2 cellular contexts compared by ENCODE assay signal in the genomic region with DNA sequence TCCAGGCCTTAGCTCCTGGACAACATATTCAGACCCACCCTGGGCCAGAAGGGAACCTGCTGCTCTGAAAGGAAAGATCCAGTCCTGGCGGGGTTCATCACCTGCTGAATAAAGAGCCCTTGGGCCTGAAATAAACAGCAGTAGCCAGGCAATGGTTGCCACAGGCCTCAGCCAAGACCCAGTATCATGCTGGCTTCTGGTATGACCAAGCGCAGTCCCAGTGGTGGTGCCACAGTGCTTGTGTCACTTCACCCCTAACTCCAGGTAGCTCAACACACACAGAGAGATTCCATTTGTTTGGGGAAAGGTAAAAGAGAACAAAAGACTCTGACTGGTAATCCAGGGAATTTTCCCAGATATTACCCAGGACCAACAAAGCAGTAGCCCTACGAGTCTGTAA.
TF ChIP-seq lines count a peak whose summit lies in the region.

No MANE protein-coding gene starts in this region.

TF ChIP-seq in GM23338, 12 proteins besides CTCF, POLR2A, EP300 and RAD21 (continues in another document):
- TF ChIP-seq NANOG (IDR thresholded peaks at IDR 0.05; ENCODE audit: borderline replicate concordance) (no peak), STAT1 (IDR thresholded peaks at IDR 0.05; ENCODE audit: unreplicated experiment) (no peak), EZH2phosphoT487 (IDR thresholded peaks at IDR 0.05; ENCODE audit: unreplicated experiment) (no peak), ETS1 (IDR thresholded peaks at IDR 0.05) (no peak), POLR2AphosphoS5 (IDR thresholded peaks at IDR 0.05; ENCODE audit: low read depth) (no peak), JUNB (IDR thresholded peaks at IDR 0.05; ENCODE audit: unreplicated experiment) (no peak), ZNF114 (CRISPR knock-in tag; IDR thresholded peaks at IDR 0.05) (no peak), EZH2 (IDR thresholded peaks at IDR 0.05; ENCODE audit: low read depth, unreplicated experiment) (no peak), CREB1 (CRISPR knock-in tag; IDR thresholded peaks at IDR 0.05; ENCODE audit: low read depth) (no peak)
- TF ChIP-seq, protein P1, sequence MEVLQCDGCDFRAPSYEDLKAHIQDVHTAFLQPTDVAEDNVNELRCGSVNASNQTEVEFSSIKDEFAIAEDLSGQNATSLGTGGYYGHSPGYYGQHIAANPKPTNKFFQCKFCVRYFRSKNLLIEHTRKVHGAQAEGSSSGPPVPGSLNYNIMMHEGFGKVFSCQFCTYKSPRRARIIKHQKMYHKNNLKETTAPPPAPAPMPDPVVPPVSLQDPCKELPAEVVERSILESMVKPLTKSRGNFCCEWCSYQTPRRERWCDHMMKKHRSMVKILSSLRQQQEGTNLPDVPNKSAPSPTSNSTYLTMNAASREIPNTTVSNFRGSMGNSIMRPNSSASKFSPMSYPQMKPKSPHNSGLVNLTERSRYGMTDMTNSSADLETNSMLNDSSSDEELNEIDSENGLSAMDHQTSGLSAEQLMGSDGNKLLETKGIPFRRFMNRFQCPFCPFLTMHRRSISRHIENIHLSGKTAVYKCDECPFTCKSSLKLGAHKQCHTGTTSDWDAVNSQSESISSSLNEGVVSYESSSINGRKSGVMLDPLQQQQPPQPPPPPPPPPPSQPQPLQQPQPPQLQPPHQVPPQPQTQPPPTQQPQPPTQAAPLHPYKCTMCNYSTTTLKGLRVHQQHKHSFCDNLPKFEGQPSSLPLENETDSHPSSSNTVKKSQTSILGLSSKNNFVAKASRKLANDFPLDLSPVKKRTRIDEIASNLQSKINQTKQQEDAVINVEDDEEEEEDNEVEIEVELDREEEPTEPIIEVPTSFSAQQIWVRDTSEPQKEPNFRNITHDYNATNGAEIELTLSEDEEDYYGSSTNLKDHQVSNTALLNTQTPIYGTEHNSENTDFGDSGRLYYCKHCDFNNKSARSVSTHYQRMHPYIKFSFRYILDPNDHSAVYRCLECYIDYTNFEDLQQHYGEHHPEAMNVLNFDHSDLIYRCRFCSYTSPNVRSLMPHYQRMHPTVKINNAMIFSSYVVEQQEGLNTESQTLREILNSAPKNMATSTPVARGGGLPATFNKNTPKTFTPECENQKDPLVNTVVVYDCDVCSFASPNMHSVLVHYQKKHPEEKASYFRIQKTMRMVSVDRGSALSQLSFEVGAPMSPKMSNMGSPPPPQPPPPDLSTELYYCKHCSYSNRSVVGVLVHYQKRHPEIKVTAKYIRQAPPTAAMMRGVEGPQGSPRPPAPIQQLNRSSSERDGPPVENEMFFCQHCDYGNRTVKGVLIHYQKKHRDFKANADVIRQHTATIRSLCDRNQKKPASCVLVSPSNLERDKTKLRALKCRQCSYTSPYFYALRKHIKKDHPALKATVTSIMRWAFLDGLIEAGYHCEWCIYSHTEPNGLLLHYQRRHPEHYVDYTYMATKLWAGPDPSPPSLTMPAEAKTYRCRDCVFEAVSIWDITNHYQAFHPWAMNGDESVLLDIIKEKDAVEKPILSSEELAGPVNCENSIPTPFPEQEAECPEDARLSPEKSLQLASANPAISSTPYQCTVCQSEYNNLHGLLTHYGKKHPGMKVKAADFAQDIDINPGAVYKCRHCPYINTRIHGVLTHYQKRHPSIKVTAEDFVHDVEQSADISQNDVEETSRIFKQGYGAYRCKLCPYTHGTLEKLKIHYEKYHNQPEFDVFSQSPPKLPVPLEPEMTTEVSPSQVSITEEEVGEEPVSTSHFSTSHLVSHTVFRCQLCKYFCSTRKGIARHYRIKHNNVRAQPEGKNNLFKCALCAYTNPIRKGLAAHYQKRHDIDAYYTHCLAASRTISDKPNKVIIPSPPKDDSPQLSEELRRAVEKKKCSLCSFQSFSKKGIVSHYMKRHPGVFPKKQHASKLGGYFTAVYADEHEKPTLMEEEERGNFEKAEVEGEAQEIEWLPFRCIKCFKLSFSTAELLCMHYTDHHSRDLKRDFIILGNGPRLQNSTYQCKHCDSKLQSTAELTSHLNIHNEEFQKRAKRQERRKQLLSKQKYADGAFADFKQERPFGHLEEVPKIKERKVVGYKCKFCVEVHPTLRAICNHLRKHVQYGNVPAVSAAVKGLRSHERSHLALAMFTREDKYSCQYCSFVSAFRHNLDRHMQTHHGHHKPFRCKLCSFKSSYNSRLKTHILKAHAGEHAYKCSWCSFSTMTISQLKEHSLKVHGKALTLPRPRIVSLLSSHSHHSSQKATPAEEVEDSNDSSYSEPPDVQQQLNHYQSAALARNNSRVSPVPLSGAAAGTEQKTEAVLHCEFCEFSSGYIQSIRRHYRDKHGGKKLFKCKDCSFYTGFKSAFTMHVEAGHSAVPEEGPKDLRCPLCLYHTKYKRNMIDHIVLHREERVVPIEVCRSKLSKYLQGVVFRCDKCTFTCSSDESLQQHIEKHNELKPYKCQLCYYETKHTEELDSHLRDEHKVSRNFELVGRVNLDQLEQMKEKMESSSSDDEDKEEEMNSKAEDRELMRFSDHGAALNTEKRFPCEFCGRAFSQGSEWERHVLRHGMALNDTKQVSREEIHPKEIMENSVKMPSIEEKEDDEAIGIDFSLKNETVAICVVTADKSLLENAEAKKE (CRISPR knock-in tag; IDR thresholded peaks at IDR 0.05) = no peak

TF ChIP-seq in SK-N-SH, 30 proteins besides CTCF, POLR2A, EP300 and RAD21:
- no peak for TF ChIP-seq ELF1 (IDR thresholded peaks at IDR 0.05)
- TF ChIP-seq EZH2phosphoT487 (IDR thresholded peaks at IDR 0.05; ENCODE audit: borderline replicate concordance, low read depth) = no peak
- no peak for TF ChIP-seq YY1 (IDR thresholded peaks at IDR 0.05; ENCODE audit: low read depth)
- no peak for TF ChIP-seq TEAD4 (IDR thresholded peaks at IDR 0.05; ENCODE audit: borderline replicate concordance, insufficient read depth)
- TF ChIP-seq MEF2A (IDR thresholded peaks at IDR 0.05; ENCODE audit: borderline replicate concordance, low read depth) = no peak
- no peak for TF ChIP-seq FOSL2 (IDR thresholded peaks at IDR 0.05; ENCODE audit: borderline replicate concordance, low read depth)
- TF ChIP-seq RFX5 (IDR thresholded peaks at IDR 0.05; ENCODE audit: low read length) = no peak
- no peak for TF ChIP-seq POLR2AphosphoS5 (IDR thresholded peaks at IDR 0.05; ENCODE audit: low read depth, low read length)
